Comparison of ENCODE assay signal across 23 cellular contexts in genomic region chr22:27811778-27812177, GRCh38. TPM values are rescaled to one million over a fixed set of nuclear protein-coding genes. Genes with fewer than 3 reads are reported as not detected.
DNase-seq lines count a peak whose midpoint lies in the region; ATAC-seq and TF ChIP-seq lines count a peak whose summit lies in the region.
"Had no signal": no experiment of that assay in that cellular context is flagged by ENCODE, and none has a peak within 500 bp of the region (broad histone marks: within the 10 kb centered on the region; RNA-seq: fewer than 3 reads in every experiment).

No MANE protein-coding gene starts in this region.

- intact Hi-C loops in MCF 10A (cut with micrococcal nuclease) (no loop called here), breast epithelium (cut with DNase I; ENCODE audit: low total_unique reads) (no loop called here), esophagus muscularis mucosa (cut with DNase I) (no loop called here)

- no peak overlapping the region for H3K27ac ChIP-seq in breast epithelium
- H3K27ac ChIP-seq in RWPE1 = peak overlapping the region; percentile 86
- H3K27ac ChIP-seq in esophagus muscularis mucosa (replicated peaks in 1 of 4) = peak overlapping the region; percentile 78 to 88 (median 86)
- H3K27ac ChIP-seq in thoracic aorta = peak overlapping the region; percentile 57 to 91
- no peak overlapping the region for H3K27ac ChIP-seq in Peyer's patch
- H3K27ac ChIP-seq: A549 had no signal

- H3K27me3 ChIP-seq in breast epithelium (no peaks in the 10 kb centered on the region), esophagus muscularis mucosa (no peaks in the 10 kb centered on the region), thoracic aorta (replicated peaks; ENCODE audit: insufficient read depth) (no peaks in the 10 kb centered on the region), Peyer's patch (no peaks in the 10 kb centered on the region), BE2C (no peaks in the 10 kb centered on the region)

- TF ChIP-seq CTCF in MCF 10A (IDR thresholded peaks at IDR 0.05; ENCODE audit: unreplicated experiment) (no peak), breast epithelium (IDR thresholded peaks at IDR 0.05) (no peak), RWPE1 (conservative IDR thresholded peaks at IDR 0.05; ENCODE audit: low read depth) (no peak), esophagus muscularis mucosa (IDR thresholded peaks at IDR 0.05) (no peak), thoracic aorta (IDR thresholded peaks at IDR 0.05) (no peak), Peyer's patch (IDR thresholded peaks at IDR 0.05) (no peak), BE2C (IDR thresholded peaks at IDR 0.05; ENCODE audit: low read depth, low read length) (no peak)

- peaks cover 0 to 4% of the 10 kb centered on the region in 2 donors for H3K4me1 ChIP-seq in breast epithelium
- H3K4me1 ChIP-seq in esophagus muscularis mucosa = peaks cover 10 to 31% (median 28%) of the 10 kb centered on the region in 4 donors
- H3K4me1 ChIP-seq in thoracic aorta (ENCODE audit: control insufficient read depth in 1 of 2, low read depth in 2 of 2) = peaks cover 21 to 48% of the 10 kb centered on the region in 2 donors
- no peaks in the 10 kb centered on the region for H3K4me1 ChIP-seq in Peyer's patch
- H3K4me1 ChIP-seq in BE2C = no peaks in the 10 kb centered on the region
- H3K4me1 ChIP-seq: A549 had no signal

- CTCF ChIA-PET in MCF 10A (lab: Yijun Ruan, JAX) (no interaction called here), RWPE1 (lab: Yijun Ruan, JAX) (no interaction called here)

- WGBS in esophagus muscularis mucosa = 98% methylated on average over 3 of the region's 3 CpGs

- no peaks in the 10 kb centered on the region for H3K9me3 Mint-ChIP-seq in MCF 10A (ENCODE audit: unreplicated experiment)
- H3K9me3 Mint-ChIP-seq: CD4-positive, alpha-beta memory T cell; GM23338; H9; HFFc6 had no signal

- H3K4me3 ChIP-seq in breast epithelium = no peak overlapping the region
- H3K4me3 ChIP-seq in esophagus muscularis mucosa = no peak overlapping the region
- no peak overlapping the region for H3K4me3 ChIP-seq in thoracic aorta
- H3K4me3 ChIP-seq in Peyer's patch = no peak overlapping the region
- no peak overlapping the region for H3K4me3 ChIP-seq in BE2C (ENCODE audit: low read depth, low read length)
- H3K4me3 ChIP-seq: A549, GM23338 had no signal

- no peaks in the 10 kb centered on the region for H3K36me3 Mint-ChIP-seq in MCF 10A (ENCODE audit: insufficient read depth, unreplicated experiment)
- H3K36me3 Mint-ChIP-seq: CD4-positive, alpha-beta memory T cell had no signal

- POLR2A ChIA-PET in MCF 10A (lab: Yijun Ruan, JAX) (no interaction called here), RWPE1 (lab: Yijun Ruan, JAX; ENCODE audit: low non-redundant PET) (no interaction called here)

- TF ChIP-seq POLR2A in breast epithelium (IDR thresholded peaks at IDR 0.05) (no peak), esophagus muscularis mucosa (IDR thresholded peaks at IDR 0.05; ENCODE audit: low read depth) (no peak), Peyer's patch (IDR thresholded peaks at IDR 0.05) (no peak)

- no peak for TF ChIP-seq EP300 in esophagus muscularis mucosa (IDR thresholded peaks at IDR 0.05)

- H3K4me1 Mint-ChIP-seq in MCF 10A (ENCODE audit: insufficient read depth, unreplicated experiment) = peaks cover 8% of the 10 kb centered on the region
- H3K4me1 Mint-ChIP-seq: CD4-positive, alpha-beta memory T cell had no signal

- H3K36me3 ChIP-seq in breast epithelium (no peaks in the 10 kb centered on the region), esophagus muscularis mucosa (no peaks in the 10 kb centered on the region), thoracic aorta (no peaks in the 10 kb centered on the region), Peyer's patch (no peaks in the 10 kb centered on the region), BE2C (no peaks in the 10 kb centered on the region)

- H3K4me3 Mint-ChIP-seq in MCF 10A (ENCODE audit: unreplicated experiment) = no peak overlapping the region
- H3K4me3 Mint-ChIP-seq: CD4-positive, alpha-beta memory T cell; GM23338; H9; HFFc6 had no signal

- ATAC-seq in thoracic aorta (ENCODE audit: insufficient number of reproducible peaks, low FRiP score, low read depth) = no peak
- ATAC-seq: A549, GM23338, HCT116 had no signal

- H3K9me3 ChIP-seq in breast epithelium (no peaks in the 10 kb centered on the region), esophagus muscularis mucosa (no peaks in the 10 kb centered on the region), thoracic aorta (no peaks in the 10 kb centered on the region), Peyer's patch (no peaks in the 10 kb centered on the region), BE2C (no peaks in the 10 kb centered on the region)
- H3K9me3 ChIP-seq: A549 had no signal

- no peak for DNase-seq in MCF 10A (ENCODE audit: unreplicated experiment)
- DNase-seq in breast epithelium (ENCODE audit: low spot score in 2 of 2) = no peak
- no peak for DNase-seq in RWPE1 (ENCODE audit: low spot score)
- DNase-seq in esophagus muscularis mucosa (ENCODE audit: extremely low spot score) = no peak
- DNase-seq in thoracic aorta (ENCODE audit: low spot score) = no peak
- DNase-seq in Peyer's patch = no peak
- no peak for DNase-seq in NCI-H345 (lab: John Stamatoyannopoulos, UW)
- no peak for DNase-seq in BE2C
- DNase-seq: 8988T; ACHN; AML-193; C1 segment of cervical spinal cord; Calu3; CD4-positive, alpha-beta memory T cell; COR-L47; DMS53; DMS79 treated with DMSO at 0.1 percent for 48 hours; GF-D8; H9; HFFc6 had no signal

- peaks cover 13% of the 10 kb centered on the region for H3K27me3 Mint-ChIP-seq in MCF 10A (ENCODE audit: insufficient read depth, unreplicated experiment)

- H3K27ac Mint-ChIP-seq in MCF 10A (ENCODE audit: low read depth, unreplicated experiment) = peak overlapping the region; percentile 32
- H3K27ac Mint-ChIP-seq: CD4-positive, alpha-beta memory T cell; GM23338; HFFc6 had no signal

- BruUV-seq in MCF 10A (replicated peaks; lab: Mats Ljungman, UMichigan) = no TSS peak

RNA-seq across cellular contexts. Expression of gene MN1, which starts 10.2 kb away (rescaled TPM):
- 3.9 and 5.7 TPM in 2 replicates for total RNA-seq in MCF 10A (2022)
- 1 to 10 TPM; 2.0 to 4.7 (median 3.2) TPM for total RNA-seq in breast epithelium
- 10 to 100 TPM; 16.2 to 47.3 (median 29.0) TPM for total RNA-seq in esophagus muscularis mucosa
- total RNA-seq in thoracic aorta = 10 to 100 TPM; 30.1 to 39.8 TPM
- 1 to 10 TPM in 3 of 4 donors, under 1 TPM in 1; 0.53 to 2.8 (median 1.5) TPM for total RNA-seq in Peyer's patch
- polyA plus RNA-seq in BE2C (2012; ENCODE audit: insufficient read depth, insufficient read length, low read depth) = 0.46 TPM

Comparison
In these comparisons a context has a peak if more than half of its experiments do, and no peak if none do; other contexts are left out.
1. H3K27ac ChIP-seq: peak in RWPE1 (single experiment), esophagus muscularis mucosa (4 of 4) and thoracic aorta (2 of 2); none in breast epithelium (0 of 2) and Peyer's patch (0 of 4).